Comparison of ENCODE assay signal across 24 cellular contexts in genomic region chr9:93473411-93473810, GRCh38. TPM values are rescaled to one million over a fixed set of nuclear protein-coding genes. Genes with fewer than 3 reads are reported as not detected.
A peak's percentile ranks its signal among the peaks of the same experiment; 100 is the strongest.
DNase-seq lines count a peak whose midpoint lies in the region; ATAC-seq and TF ChIP-seq lines count a peak whose summit lies in the region.
"Had no signal": no experiment of that assay in that cellular context is flagged by ENCODE, and none has a peak within 500 bp of the region (broad histone marks: within the 10 kb centered on the region; RNA-seq: fewer than 3 reads in every experiment).

No MANE protein-coding gene starts in this region.

- H3K4me1 ChIP-seq in PC-3 (ENCODE audit: insufficient read depth, low read length) (peaks cover 14% of the 10 kb centered on the region), esophagus muscularis mucosa (peaks cover 9 to 61% (median 48%) of the 10 kb centered on the region in 4 donors), neural progenitor cell (peaks cover 10% of the 10 kb centered on the region)

- no peaks in the 10 kb centered on the region for H3K9me2 ChIP-seq in PC-3 (replicated peaks; ENCODE audit: low read length)

- CTCF ChIA-PET in PC-3 (lab: Charles Lee): interaction anchor here (0.6 kb wide), 1 partner anchor 54 kb away, joined by 3 read pairs; no protein-coding TSS in a partner anchor

- H3F3A ChIP-seq in PC-3 (ENCODE audit: low read length, unreplicated experiment) (no peaks in the 10 kb centered on the region), neural progenitor cell (ENCODE audit: low read depth) (peaks cover 6% of the 10 kb centered on the region)

- H3K9ac ChIP-seq in PC-3 (ENCODE audit: low read length): no peak overlapping the region
- H3K9ac ChIP-seq in neural progenitor cell: no peak overlapping the region

- H2AFZ ChIP-seq in PC-3 (ENCODE audit: low read length): no peak overlapping the region
- H2AFZ ChIP-seq in neural progenitor cell (replicated peaks): no peak overlapping the region

- no TSS peak for BruUV-seq in PC-3 (replicated peaks; lab: Mats Ljungman, UMichigan)

- peaks cover 3% of the 10 kb centered on the region for H3K27me3 Mint-ChIP-seq in neural progenitor cell (ENCODE audit: insufficient read depth, low read depth)
- H3K27me3 Mint-ChIP-seq: activated CD4-positive, alpha-beta T cell treated with anti-CD3 and anti-CD28 coated beads, Interleukin-2, amount 10 ng/mL, durations not matched to agents 24 days and 14 days; activated naive CD8-positive, alpha-beta T cell; CD4-positive, alpha-beta memory T cell had no signal

- POLR2A ChIA-PET in PC-3 (lab: Charles Lee; ENCODE audit: unreplicated experiment): no interaction called here

- H3K36me3 ChIP-seq in PC-3 (ENCODE audit: low read depth, low read length): peaks cover 11% of the 10 kb centered on the region; the same call in 1 of the 2 replicates
- H3K36me3 ChIP-seq in esophagus muscularis mucosa: peaks cover 0 to 16% (median 2%) of the 10 kb centered on the region in 4 donors
- no peaks in the 10 kb centered on the region for H3K36me3 ChIP-seq in neural progenitor cell

- ATAC-seq in PC-3: peak; percentile 84
- ATAC-seq in omental fat pad (ENCODE audit: low FRiP score): peak; percentile 59
- ATAC-seq in HG03469 (IDR thresholded peaks at IDR 0.05; ENCODE audit: unreplicated experiment): no peak
- ATAC-seq: HCT116, lower lobe of right lung, psoas muscle had no signal

- no peaks in the 10 kb centered on the region for H3K9me3 ChIP-seq in PC-3 (ENCODE audit: low read length)
- H3K9me3 ChIP-seq in esophagus muscularis mucosa: no peaks in the 10 kb centered on the region
- no peaks in the 10 kb centered on the region for H3K9me3 ChIP-seq in neural progenitor cell (ENCODE audit: low read depth)
- H3K9me3 ChIP-seq: lower lobe of right lung, psoas muscle had no signal

- no peak for TF ChIP-seq POLR2A in esophagus muscularis mucosa (IDR thresholded peaks at IDR 0.05; ENCODE audit: low read depth)

- H4K20me1 ChIP-seq in PC-3 (ENCODE audit: low read length) (peaks cover 29% of the 10 kb centered on the region), neural progenitor cell (ENCODE audit: low read depth) (peaks cover 14% of the 10 kb centered on the region)

- H3K4me2 ChIP-seq in PC-3 (ENCODE audit: low read length) (no peak overlapping the region), neural progenitor cell (no peak overlapping the region)

- no peak overlapping the region for H3K4me3 Mint-ChIP-seq in neural progenitor cell
- H3K4me3 Mint-ChIP-seq: activated CD4-positive, alpha-beta T cell treated with anti-CD3 and anti-CD28 coated beads, Interleukin-2, amount 10 ng/mL, durations not matched to agents 24 days and 14 days; activated naive CD8-positive, alpha-beta T cell; CD4-positive, alpha-beta memory T cell had no signal

- H3K27ac ChIP-seq in PC-3 (ENCODE audit: low read length) (peak overlapping the region; percentile 30; the same call in 1 of the 2 replicates), esophagus muscularis mucosa (replicated peaks in 1 of 4) (no peak overlapping the region), neural progenitor cell (no peak overlapping the region)
- H3K27ac ChIP-seq: lower lobe of right lung, psoas muscle had no signal

- peaks cover 91% of the 10 kb centered on the region for H3K79me2 ChIP-seq in PC-3 (ENCODE audit: low read length)
- peaks cover 77% of the 10 kb centered on the region for H3K79me2 ChIP-seq in neural progenitor cell (ENCODE audit: low read depth)

- no peak for TF ChIP-seq EP300 in esophagus muscularis mucosa (IDR thresholded peaks at IDR 0.05)

- TF ChIP-seq CTCF in PC-3 (conservative IDR thresholded peaks at IDR 0.05; ENCODE audit: low read depth, low read length) (no peak), esophagus muscularis mucosa (IDR thresholded peaks at IDR 0.05) (no peak), omental fat pad (IDR thresholded peaks at IDR 0.05) (no peak), neural progenitor cell (IDR thresholded peaks at IDR 0.05) (no peak)

- WGBS in esophagus muscularis mucosa: 92% methylated on average over 5 of the region's 5 CpGs

- intact Hi-C loops in PC-3 (cut with micrococcal nuclease) (no loop called here), esophagus muscularis mucosa (cut with DNase I) (no loop called here), posterior cingulate gyrus (cut with DNase I) (no loop called here)

- H3K27ac Mint-ChIP-seq in neural progenitor cell: no peak overlapping the region
- H3K27ac Mint-ChIP-seq: activated CD4-positive, alpha-beta T cell treated with anti-CD3 and anti-CD28 coated beads, Interleukin-2, amount 10 ng/mL, durations not matched to agents 24 days and 14 days; activated naive CD8-positive, alpha-beta T cell; activated T-helper 2 cell treated with anti-CD3 and anti-CD28 coated beads, Interferon-gamma antibody, Interleukin-2, Interleukin-4, amounts not matched to agents 10 μg/mL and 5 μg/mL and 100 μg/mL, durations not matched to agents 14 hours and 24 hours and 36 hours; CD4-positive, alpha-beta memory T cell had no signal

- DNase-seq in GM04503 (ENCODE audit: low read depth) (peak; percentile 34), PC-3 (peak; percentile 84), esophagus muscularis mucosa (ENCODE audit: extremely low spot score) (peak; percentile 19), omental fat pad (ENCODE audit: low spot score) (no peak), neural progenitor cell (ENCODE audit: low spot score) (no peak), posterior cingulate gyrus (no peak), ureter (ENCODE audit: low spot score) (no peak)
- DNase-seq: activated CD4-positive, alpha-beta T cell treated with anti-CD3 and anti-CD28 coated beads, Interleukin-2, amount 10 ng/mL, durations not matched to agents 24 days and 14 days; CD4-positive, alpha-beta memory T cell; DMS153; effector memory CD4-positive, alpha-beta T cell; GF-D8; Karpas-422; kidney; lower lobe of right lung; NCI-H1092; NCI-H1930; NCI-H2227 treated with DMSO at 0.1 percent for 48 hours; OCI-M1; psoas muscle had no signal

- peaks cover 24% of the 10 kb centered on the region for H3K36me3 Mint-ChIP-seq in neural progenitor cell

- H3K4me3 ChIP-seq in PC-3 (ENCODE audit: low read length): no peak overlapping the region
- H3K4me3 ChIP-seq in esophagus muscularis mucosa: no peak overlapping the region
- H3K4me3 ChIP-seq in neural progenitor cell: no peak overlapping the region
- H3K4me3 ChIP-seq: lower lobe of right lung, psoas muscle had no signal

- no peaks in the 10 kb centered on the region for H3K9me3 Mint-ChIP-seq in neural progenitor cell
- H3K9me3 Mint-ChIP-seq: activated CD4-positive, alpha-beta T cell treated with anti-CD3 and anti-CD28 coated beads, Interleukin-2, amount 10 ng/mL, durations not matched to agents 24 days and 14 days; activated T-helper 2 cell treated with anti-CD3 and anti-CD28 coated beads, Interferon-gamma antibody, Interleukin-2, Interleukin-4, amounts not matched to agents 10 μg/mL and 5 μg/mL and 100 μg/mL, durations not matched to agents 14 hours and 24 hours and 36 hours; CD4-positive, alpha-beta memory T cell had no signal

- H3K4me1 Mint-ChIP-seq in neural progenitor cell: peaks cover 19% of the 10 kb centered on the region

- H3K27me3 ChIP-seq in PC-3 (ENCODE audit: low read length) (no peaks in the 10 kb centered on the region), esophagus muscularis mucosa (no peaks in the 10 kb centered on the region), neural progenitor cell (no peaks in the 10 kb centered on the region)

RNA-seq across cellular contexts. Expression of gene FAM120AOS, which starts 20.0 kb away (rescaled TPM):
- total RNA-seq in PC-3 (2014; rRNA removed): 37.6 and 39.8 TPM in 2 replicates
- total RNA-seq in esophagus muscularis mucosa: 10 to 100 TPM; 51.7 to 63.6 (median 55.3) TPM
- 10 to 100 TPM; 48.2 to 61.2 (median 54.2) TPM for total RNA-seq in omental fat pad
- total RNA-seq in neural progenitor cell (ENCODE audit: low replicate concordance): 38.7 and 40.9 TPM in 2 replicates
- 61.4 TPM for total RNA-seq in ureter

RNA-seq across cellular contexts. Expression of gene FAM120A, which starts 21.9 kb away (rescaled TPM):
- total RNA-seq in PC-3 (2014; rRNA removed) (89.6 and 95.4 TPM in 2 replicates), esophagus muscularis mucosa (100 to 1,000 TPM in 1 of 4 donors, 10 to 100 TPM in 3; 81.7 to 125 (median 90.1) TPM), omental fat pad (100 to 1,000 TPM in 2 of 4 donors, 10 to 100 TPM in 2; 85.3 to 111 (median 102) TPM), neural progenitor cell (ENCODE audit: low replicate concordance) (17.2 and 22.4 TPM in 2 replicates), ureter (197 TPM)

Comparison
In these comparisons a context has a peak if more than half of its experiments do, and no peak if none do; other contexts are left out.
1. DNase-seq: peak in GM04503 (single experiment), PC-3 (single experiment) and esophagus muscularis mucosa (single experiment); none in omental fat pad (single experiment), neural progenitor cell (single experiment), posterior cingulate gyrus (0 of 10) and ureter (single experiment).